ENCODE assay signal across 17 cellular contexts in the genomic region with DNA sequence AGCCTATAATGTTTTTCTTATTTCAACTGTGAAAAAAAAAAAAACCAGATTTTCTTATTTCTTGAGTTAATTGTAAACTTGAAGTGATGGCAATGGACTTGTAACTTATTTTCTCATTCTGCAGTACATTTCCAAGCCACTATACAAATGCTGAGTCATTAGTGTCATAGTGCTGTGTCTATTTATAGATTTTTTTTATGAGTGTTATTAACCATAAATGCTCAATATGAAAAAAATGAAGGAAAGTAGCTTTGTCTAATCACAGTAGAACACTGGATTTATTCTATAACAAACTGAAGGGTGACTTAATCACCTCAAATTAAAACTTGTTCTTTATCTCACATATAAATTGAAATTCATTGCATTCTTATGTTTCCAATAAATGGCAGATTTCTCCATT.
A peak's percentile ranks its signal among the peaks of the same experiment; 100 is the strongest.
DNase-seq lines count a peak whose midpoint lies in the region; ATAC-seq, FAIRE-seq and TF ChIP-seq lines count a peak whose summit lies in the region.
"Had no signal": no experiment of that assay in that cellular context is flagged by ENCODE, and none has a peak within 500 bp of the region (broad histone marks: within the 10 kb centered on the region; RNA-seq: fewer than 3 reads in every experiment).

No MANE protein-coding gene starts in this region.

- no peak for TF ChIP-seq CTCF in endothelial cell of umbilical vein (IDR thresholded peaks at IDR 0.05; ENCODE audit: extremely low read depth in 1 of 2, insufficient read depth in 1 of 2, low read depth in 1 of 2, low read length in 2 of 2)

- DNase-seq in endothelial cell of umbilical vein (ENCODE audit: low read depth, low spot score): peak; percentile 64
- DNase-seq in NCI-H1436 (lab: John Stamatoyannopoulos, UW): no peak
- DNase-seq in Ammon's horn (ENCODE audit: low spot score): no peak
- no peak for DNase-seq in activated T-helper 1 cell treated with anti-CD3 and anti-CD28 coated beads, Interleukin-12 subunit alpha, Interleukin-12 subunit beta, Interleukin-2, Interleukin-4 antibody, amounts not matched to agents 30 ng/mL and 10 ng/mL and 1 ng/mL, durations not matched to agents 14 hours and 24 hours and 36 hours (ENCODE audit: low spot score)
- DNase-seq: activated CD8-positive, alpha-beta memory T cell treated with anti-CD3 and anti-CD28 coated beads, Interleukin-2, amount 10 ng/mL, durations not matched to agents 7 days and 5 days; BE2C; left ventricle myocardium superior; sigmoid colon; stomach; WERI-Rb-1 had no signal

- no peak overlapping the region for H3K4me3 Mint-ChIP-seq in activated T-helper 1 cell treated with anti-CD3 and anti-CD28 coated beads, Interleukin-12 subunit alpha, Interleukin-12 subunit beta, Interleukin-2, Interleukin-4 antibody, amounts not matched to agents 30 ng/mL and 10 ng/mL and 1 ng/mL, durations not matched to agents 14 hours and 24 hours and 36 hours
- H3K4me3 Mint-ChIP-seq: activated CD8-positive, alpha-beta memory T cell treated with anti-CD3 and anti-CD28 coated beads, Interleukin-2, amount 10 ng/mL, durations not matched to agents 7 days and 5 days; activated naive CD8-positive, alpha-beta T cell; nephron had no signal

- no peaks in the 10 kb centered on the region for H3K9me3 ChIP-seq in endothelial cell of umbilical vein (replicated peaks; ENCODE audit: control insufficient read depth, insufficient read depth, low read length)
- H3K9me3 ChIP-seq: BE2C, sigmoid colon, stomach had no signal

- H4K20me1 ChIP-seq in endothelial cell of umbilical vein (replicated peaks; ENCODE audit: control insufficient read depth, extremely low read depth, insufficient read depth, low read length): no peaks in the 10 kb centered on the region

- H3K27ac ChIP-seq in endothelial cell of umbilical vein (ENCODE audit: insufficient read depth, low read depth, low read length): no peak overlapping the region
- H3K27ac ChIP-seq: sigmoid colon, stomach, WERI-Rb-1 had no signal

- no peaks in the 10 kb centered on the region for H3K4me1 Mint-ChIP-seq in activated T-helper 1 cell treated with anti-CD3 and anti-CD28 coated beads, Interleukin-12 subunit alpha, Interleukin-12 subunit beta, Interleukin-2, Interleukin-4 antibody, amounts not matched to agents 30 ng/mL and 10 ng/mL and 1 ng/mL, durations not matched to agents 14 hours and 24 hours and 36 hours (ENCODE audit: low read depth)
- H3K4me1 Mint-ChIP-seq: activated CD8-positive, alpha-beta memory T cell treated with anti-CD3 and anti-CD28 coated beads, Interleukin-2, amount 10 ng/mL, durations not matched to agents 7 days and 5 days; nephron had no signal

- no peak for FAIRE-seq in endothelial cell of umbilical vein (lab: Jason Lieb, UNC)
- FAIRE-seq: GM12892 had no signal

- H3K27ac Mint-ChIP-seq in activated T-helper 1 cell treated with anti-CD3 and anti-CD28 coated beads, Interleukin-12 subunit alpha, Interleukin-12 subunit beta, Interleukin-2, Interleukin-4 antibody, amounts not matched to agents 30 ng/mL and 10 ng/mL and 1 ng/mL, durations not matched to agents 14 hours and 24 hours and 36 hours: no peak overlapping the region
- H3K27ac Mint-ChIP-seq: activated CD8-positive, alpha-beta memory T cell treated with anti-CD3 and anti-CD28 coated beads, Interleukin-2, amount 10 ng/mL, durations not matched to agents 7 days and 5 days; activated naive CD8-positive, alpha-beta T cell; nephron had no signal

- peak; percentile 24 for ATAC-seq in GM18517 (IDR thresholded peaks at IDR 0.05; ENCODE audit: unreplicated experiment)
- ATAC-seq in GM21619 (IDR thresholded peaks at IDR 0.05; ENCODE audit: unreplicated experiment): peak; percentile 32
- peak; percentile 27 for ATAC-seq in HG03565 (IDR thresholded peaks at IDR 0.05; ENCODE audit: unreplicated experiment)
- no peak for ATAC-seq in GM21786 (IDR thresholded peaks at IDR 0.05; ENCODE audit: unreplicated experiment)
- ATAC-seq: activated CD8-positive, alpha-beta memory T cell treated with anti-CD3 and anti-CD28 coated beads, Interleukin-2, amount 10 ng/mL, durations not matched to agents 7 days and 5 days; left ventricle myocardium superior had no signal

- H3K4me1 ChIP-seq in endothelial cell of umbilical vein (ENCODE audit: control insufficient read depth, extremely low read depth, insufficient read depth, low read length): peaks cover 12% of the 10 kb centered on the region
- H3K4me1 ChIP-seq: BE2C, stomach had no signal

- dilution Hi-C loops in endothelial cell of umbilical vein (cut with MboI; ENCODE audit: extremely low pct_ligation_motif_present, low sequenced_read_pairs): no loop called here

- no peaks in the 10 kb centered on the region for H3K79me2 ChIP-seq in endothelial cell of umbilical vein (ENCODE audit: control insufficient read depth, insufficient read depth, low read length)

- POLR2A ChIA-PET in endothelial cell of umbilical vein (lab: Charles Lee): no interaction called here

- no peak overlapping the region for H3K4me2 ChIP-seq in endothelial cell of umbilical vein (ENCODE audit: insufficient read depth, low read length)

- H3K9me1 ChIP-seq in endothelial cell of umbilical vein (replicated peaks; ENCODE audit: control insufficient read depth, extremely low read depth, insufficient read depth, low read length): no peaks in the 10 kb centered on the region

- peaks cover 4% of the 10 kb centered on the region for H3K9me3 Mint-ChIP-seq in activated T-helper 1 cell treated with anti-CD3 and anti-CD28 coated beads, Interleukin-12 subunit alpha, Interleukin-12 subunit beta, Interleukin-2, Interleukin-4 antibody, amounts not matched to agents 30 ng/mL and 10 ng/mL and 1 ng/mL, durations not matched to agents 14 hours and 24 hours and 36 hours

- H3K4me3 ChIP-seq in endothelial cell of umbilical vein (replicated peaks in 1 of 3; ENCODE audit: insufficient read depth in 1 of 3, low read depth in 1 of 3, low read length in 3 of 3): no peak overlapping the region
- H3K4me3 ChIP-seq: sigmoid colon, stomach had no signal

- H3K36me3 Mint-ChIP-seq in activated T-helper 1 cell treated with anti-CD3 and anti-CD28 coated beads, Interleukin-12 subunit alpha, Interleukin-12 subunit beta, Interleukin-2, Interleukin-4 antibody, amounts not matched to agents 30 ng/mL and 10 ng/mL and 1 ng/mL, durations not matched to agents 14 hours and 24 hours and 36 hours (ENCODE audit: low read depth): no peaks in the 10 kb centered on the region
- H3K36me3 Mint-ChIP-seq: activated CD8-positive, alpha-beta memory T cell treated with anti-CD3 and anti-CD28 coated beads, Interleukin-2, amount 10 ng/mL, durations not matched to agents 7 days and 5 days; activated naive CD8-positive, alpha-beta T cell had no signal

- H2AFZ ChIP-seq in endothelial cell of umbilical vein (ENCODE audit: low read depth, low read length): no peak overlapping the region

- no peaks in the 10 kb centered on the region for H3K27me3 Mint-ChIP-seq in activated T-helper 1 cell treated with anti-CD3 and anti-CD28 coated beads, Interleukin-12 subunit alpha, Interleukin-12 subunit beta, Interleukin-2, Interleukin-4 antibody, amounts not matched to agents 30 ng/mL and 10 ng/mL and 1 ng/mL, durations not matched to agents 14 hours and 24 hours and 36 hours (ENCODE audit: insufficient read depth)
- H3K27me3 Mint-ChIP-seq: activated CD8-positive, alpha-beta memory T cell treated with anti-CD3 and anti-CD28 coated beads, Interleukin-2, amount 10 ng/mL, durations not matched to agents 7 days and 5 days; activated naive CD8-positive, alpha-beta T cell had no signal

- H3K36me3 ChIP-seq in endothelial cell of umbilical vein (ENCODE audit: control insufficient read depth in 2 of 2, extremely low read depth in 1 of 2, insufficient read depth in 2 of 2, low read length in 2 of 2): no peaks in the 10 kb centered on the region
- H3K36me3 ChIP-seq: BE2C, sigmoid colon, stomach, WERI-Rb-1 had no signal

- CTCF ChIA-PET in endothelial cell of umbilical vein (lab: Charles Lee): no interaction called here

- TF ChIP-seq POLR2A in endothelial cell of umbilical vein (IDR thresholded peaks at IDR 0.05; ENCODE audit: low read depth, low read length): no peak

- no peaks in the 10 kb centered on the region for H3K27me3 ChIP-seq in endothelial cell of umbilical vein (ENCODE audit: control insufficient read depth in 2 of 2, insufficient read depth in 2 of 2, low read length in 2 of 2)
- H3K27me3 ChIP-seq: BE2C, sigmoid colon, stomach had no signal

- intact Hi-C loops in endothelial cell of umbilical vein (cut with micrococcal nuclease): no loop called here
- intact Hi-C loops in activated T-helper 1 cell treated with anti-CD3 and anti-CD28 coated beads, Interleukin-12 subunit alpha, Interleukin-12 subunit beta, Interleukin-2, Interleukin-4 antibody, amounts not matched to agents 30 ng/mL and 10 ng/mL and 1 ng/mL, durations not matched to agents 14 hours and 24 hours and 36 hours (cut with micrococcal nuclease): no loop called here

- BruUV-seq in endothelial cell of umbilical vein (replicated peaks; lab: Mats Ljungman, UMichigan): no TSS peak

- no peak overlapping the region for H3K9ac ChIP-seq in endothelial cell of umbilical vein (replicated peaks; ENCODE audit: extremely low read depth, insufficient read depth, low read length)

TF ChIP-seq in endothelial cell of umbilical vein, 7 proteins besides CTCF, POLR2A, EP300 and RAD21:
- TF ChIP-seq GATA2 (IDR thresholded peaks at IDR 0.05; ENCODE audit: insufficient read depth, insufficient read length, low read depth, low read length): no peak
- TF ChIP-seq EZH2 (IDR thresholded peaks at IDR 0.05; ENCODE audit: borderline replicate concordance, low read depth, low read length, severe bottlenecking): no peak
- no peak for TF ChIP-seq POLR2AphosphoS5 (IDR thresholded peaks at IDR 0.05; ENCODE audit: insufficient read depth, low read depth, low read length)
- TF ChIP-seq JUN (IDR thresholded peaks at IDR 0.05; ENCODE audit: borderline replicate concordance, insufficient read depth, insufficient read length, low read depth): no peak
- no peak for TF ChIP-seq MYC (IDR thresholded peaks at IDR 0.05; ENCODE audit: low read depth, low read length)
- TF ChIP-seq FOS (IDR thresholded peaks at IDR 0.05; ENCODE audit: borderline replicate concordance, insufficient read depth, low read length): peak; percentile 23
- TF ChIP-seq, protein P1, sequence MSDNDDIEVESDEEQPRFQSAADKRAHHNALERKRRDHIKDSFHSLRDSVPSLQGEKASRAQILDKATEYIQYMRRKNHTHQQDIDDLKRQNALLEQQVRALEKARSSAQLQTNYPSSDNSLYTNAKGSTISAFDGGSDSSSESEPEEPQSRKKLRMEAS (IDR thresholded peaks at IDR 0.05; ENCODE audit: insufficient read depth, insufficient read length): no peak
